12 cellular contexts compared by ENCODE assay signal in the genomic region with DNA sequence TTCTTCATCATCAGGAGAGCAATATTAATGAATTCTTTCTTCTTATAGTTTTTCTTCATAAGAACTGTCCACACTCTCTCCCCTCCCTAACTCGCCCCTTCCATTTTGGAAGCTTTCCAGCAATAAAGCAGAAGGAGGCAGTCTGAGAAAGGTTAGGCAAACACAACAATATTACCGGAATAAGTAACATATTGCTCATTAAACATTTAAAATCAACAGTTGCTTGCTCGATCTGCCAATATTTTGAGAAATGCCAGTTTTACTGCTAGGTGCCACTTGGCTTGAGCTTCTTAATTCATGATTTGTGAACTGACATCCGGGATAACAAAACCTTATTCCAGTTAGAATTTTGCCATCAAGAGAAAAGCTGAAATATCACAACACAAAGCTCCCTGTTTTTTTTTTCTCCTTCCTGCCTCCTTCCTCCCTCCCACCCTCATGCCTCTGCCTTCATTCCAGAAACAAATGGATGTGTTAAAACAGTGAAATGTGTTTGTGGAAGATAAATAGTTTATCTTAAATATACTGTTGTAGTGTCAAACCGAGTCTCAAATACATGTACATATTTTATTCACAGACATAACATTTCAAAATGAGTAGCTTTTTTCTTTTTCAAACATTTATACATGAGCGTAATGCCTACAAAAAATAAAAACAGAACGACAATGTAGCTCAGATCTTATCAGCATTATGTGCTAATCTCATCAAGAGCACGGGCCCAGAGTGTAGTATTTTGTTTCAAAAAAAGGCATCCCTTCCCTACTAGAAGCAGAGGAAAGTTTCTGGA.
DNase-seq lines count a peak whose midpoint lies in the region; ATAC-seq and TF ChIP-seq lines count a peak whose summit lies in the region.
"Had no signal": no experiment of that assay in that cellular context is flagged by ENCODE, and none has a peak within 500 bp of the region (broad histone marks: within the 10 kb centered on the region; RNA-seq: fewer than 3 reads in every experiment).

No MANE protein-coding gene starts in this region.

- H3K36me3 Mint-ChIP-seq in naive thymus-derived CD4-positive, alpha-beta T cell = no peaks in the 10 kb centered on the region
- H3K36me3 Mint-ChIP-seq: brain had no signal

- no peak for ATAC-seq in lower lobe of right lung
- no peak for ATAC-seq in naive thymus-derived CD4-positive, alpha-beta T cell
- ATAC-seq: activated T-helper 17 cell treated with anti-CD3 and anti-CD28 coated beads, Interleukin-2, amount 50 U/mL, for 72 hours; mucosa of descending colon had no signal

- H3K27me3 ChIP-seq in adipocyte (replicated peaks; ENCODE audit: control insufficient read depth, insufficient read depth, low read length) (no peaks in the 10 kb centered on the region), lower lobe of right lung (ENCODE audit: low read depth) (no peaks in the 10 kb centered on the region), tibial artery (no peaks in the 10 kb centered on the region)
- no peaks in the 10 kb centered on the region for H3K27me3 ChIP-seq in naive thymus-derived CD4-positive, alpha-beta T cell (ENCODE audit: control insufficient read depth in 2 of 2, insufficient read depth in 2 of 2, low read length in 2 of 2)

- H3K27ac Mint-ChIP-seq in naive thymus-derived CD4-positive, alpha-beta T cell = no peak overlapping the region
- H3K27ac Mint-ChIP-seq: activated T-helper 17 cell treated with anti-CD3 and anti-CD28 coated beads, Interleukin-2, amount 50 U/mL, for 72 hours had no signal

- no peaks in the 10 kb centered on the region for H3K9me3 Mint-ChIP-seq in naive thymus-derived CD4-positive, alpha-beta T cell
- H3K9me3 Mint-ChIP-seq: activated T-helper 17 cell treated with anti-CD3 and anti-CD28 coated beads, Interleukin-2, amount 50 U/mL, for 72 hours; brain had no signal

- H3K27me3 Mint-ChIP-seq in naive thymus-derived CD4-positive, alpha-beta T cell = peaks cover 0 to 18% (median 7%) of the 10 kb centered on the region in 5 donors
- H3K27me3 Mint-ChIP-seq: brain had no signal

- DNase-seq in NCI-H1105 treated with DMSO at 0.1 percent for 48 hours (lab: John Stamatoyannopoulos, UW) (peak; percentile 2), NCI-H1105 (lab: John Stamatoyannopoulos, UW) (no peak), adipocyte (ENCODE audit: low read depth) (peak; percentile 7), lower lobe of right lung (no peak), tibial artery (no peak), nucleus accumbens (lab: John Stamatoyannopoulos, UW) (no peak), KG1 (lab: John Stamatoyannopoulos, UW) (no peak)
- DNase-seq in naive thymus-derived CD4-positive, alpha-beta T cell = no peak
- DNase-seq: mucosa of descending colon had no signal

- H3K4me3 Mint-ChIP-seq in naive thymus-derived CD4-positive, alpha-beta T cell = peak overlapping the region in 2 of 10 donors; percentile 2 to 7
- H3K4me3 Mint-ChIP-seq: activated T-helper 17 cell treated with anti-CD3 and anti-CD28 coated beads, Interleukin-2, amount 50 U/mL, for 72 hours had no signal

- H3K9me3 ChIP-seq in adipocyte (ENCODE audit: control insufficient read depth, low read length) (no peaks in the 10 kb centered on the region), lower lobe of right lung (no peaks in the 10 kb centered on the region), tibial artery (no peaks in the 10 kb centered on the region)
- no peaks in the 10 kb centered on the region for H3K9me3 ChIP-seq in naive thymus-derived CD4-positive, alpha-beta T cell (ENCODE audit: control insufficient read depth in 2 of 3, low read length in 3 of 3)
- H3K9me3 ChIP-seq: mucosa of descending colon had no signal

- H3K36me3 ChIP-seq in adipocyte (ENCODE audit: control insufficient read depth, insufficient read depth, low read length, severe bottlenecking) (no peaks in the 10 kb centered on the region), lower lobe of right lung (no peaks in the 10 kb centered on the region), tibial artery (no peaks in the 10 kb centered on the region)
- no peaks in the 10 kb centered on the region for H3K36me3 ChIP-seq in naive thymus-derived CD4-positive, alpha-beta T cell (ENCODE audit: control insufficient read depth in 2 of 3, insufficient read depth in 3 of 3, low read length in 3 of 3)

- H3K27ac ChIP-seq in lower lobe of right lung (no peak overlapping the region), tibial artery (no peak overlapping the region)
- H3K27ac ChIP-seq in naive thymus-derived CD4-positive, alpha-beta T cell (ENCODE audit: low read depth, low read length) = no peak overlapping the region
- H3K27ac ChIP-seq: epithelial cell of prostate had no signal

- TF ChIP-seq CTCF in lower lobe of right lung (IDR thresholded peaks at IDR 0.05) (no peak), tibial artery (IDR thresholded peaks at IDR 0.05) (no peak)

- CTCF ChIA-PET in naive thymus-derived CD4-positive, alpha-beta T cell (lab: Charles Lee) = no interaction called here

- H3K4me1 Mint-ChIP-seq in naive thymus-derived CD4-positive, alpha-beta T cell = peaks cover 0 to 12% (median 0%) of the 10 kb centered on the region in 7 donors
- H3K4me1 Mint-ChIP-seq: activated T-helper 17 cell treated with anti-CD3 and anti-CD28 coated beads, Interleukin-2, amount 50 U/mL, for 72 hours had no signal

- H3K4me1 ChIP-seq in adipocyte (ENCODE audit: control insufficient read depth, insufficient read depth, low read length) = peaks cover 9% of the 10 kb centered on the region
- H3K4me1 ChIP-seq in lower lobe of right lung = no peaks in the 10 kb centered on the region
- H3K4me1 ChIP-seq in tibial artery = peaks cover 0 to 8% (median 0%) of the 10 kb centered on the region in 4 donors
- no peaks in the 10 kb centered on the region for H3K4me1 ChIP-seq in naive thymus-derived CD4-positive, alpha-beta T cell (ENCODE audit: control insufficient read depth in 2 of 2, insufficient read depth in 2 of 2, low read length in 2 of 2)

- intact Hi-C loops in lower lobe of right lung (cut with DNase I) = no loop called here
- intact Hi-C loops in tibial artery (cut with DNase I; ENCODE audit: low total_unique reads) = no loop called here
- intact Hi-C loops in naive thymus-derived CD4-positive, alpha-beta T cell (cut with micrococcal nuclease) = no loop called here

- H3K4me3 ChIP-seq in adipocyte (ENCODE audit: low read length) (peak overlapping the region; percentile 77), lower lobe of right lung (peak overlapping the region; percentile 7), tibial artery (peak overlapping the region; percentile 12 to 15)
- H3K4me3 ChIP-seq in naive thymus-derived CD4-positive, alpha-beta T cell (ENCODE audit: low read length) = no peak overlapping the region
- H3K4me3 ChIP-seq: mucosa of descending colon had no signal

- POLR2A ChIA-PET in naive thymus-derived CD4-positive, alpha-beta T cell (lab: Charles Lee) = no interaction called here

- peak overlapping the region; percentile 68 for H3K9ac ChIP-seq in adipocyte (ENCODE audit: low read length)

Comparison
In these comparisons a context has a peak if more than half of its experiments do, and no peak if none do; other contexts are left out.
1. DNase-seq: peak in NCI-H1105 treated with DMSO at 0.1 percent for 48 hours (single experiment) and adipocyte (single experiment); none in NCI-H1105 (single experiment), lower lobe of right lung (single experiment), tibial artery (0 of 2), nucleus accumbens (0 of 56), naive thymus-derived CD4-positive, alpha-beta T cell (0 of 9) and KG1 (single experiment).